ENCODE assay signal across 1 cellular context in genomic region chr6:43091020-43091419, GRCh38.
TF ChIP-seq lines count a peak whose summit lies in the region.

No MANE protein-coding gene starts in this region.

TF ChIP-seq in HEK293, 187 proteins besides CTCF, POLR2A, EP300 and RAD21 (continued from another document):
- TF ChIP-seq ZNF488 (tag by site-specific recombination; IDR thresholded peaks at IDR 0.05): no peak
- no peak for TF ChIP-seq MEIS1 (CRISPR knock-in tag; IDR thresholded peaks at IDR 0.05; ENCODE audit: borderline replicate concordance)
- TF ChIP-seq, protein P1, sequence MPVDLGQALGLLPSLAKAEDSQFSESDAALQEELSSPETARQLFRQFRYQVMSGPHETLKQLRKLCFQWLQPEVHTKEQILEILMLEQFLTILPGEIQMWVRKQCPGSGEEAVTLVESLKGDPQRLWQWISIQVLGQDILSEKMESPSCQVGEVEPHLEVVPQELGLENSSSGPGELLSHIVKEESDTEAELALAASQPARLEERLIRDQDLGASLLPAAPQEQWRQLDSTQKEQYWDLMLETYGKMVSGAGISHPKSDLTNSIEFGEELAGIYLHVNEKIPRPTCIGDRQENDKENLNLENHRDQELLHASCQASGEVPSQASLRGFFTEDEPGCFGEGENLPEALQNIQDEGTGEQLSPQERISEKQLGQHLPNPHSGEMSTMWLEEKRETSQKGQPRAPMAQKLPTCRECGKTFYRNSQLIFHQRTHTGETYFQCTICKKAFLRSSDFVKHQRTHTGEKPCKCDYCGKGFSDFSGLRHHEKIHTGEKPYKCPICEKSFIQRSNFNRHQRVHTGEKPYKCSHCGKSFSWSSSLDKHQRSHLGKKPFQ (tag by site-specific recombination; IDR thresholded peaks at IDR 0.05): no peak
- TF ChIP-seq ZNF155 (tag by site-specific recombination; IDR thresholded peaks at IDR 0.05): no peak
- no peak for TF ChIP-seq REPIN1 (tag by site-specific recombination; IDR thresholded peaks at IDR 0.05; ENCODE audit: low read depth)
